1 cellular context compared by ENCODE assay signal in the genomic region with DNA sequence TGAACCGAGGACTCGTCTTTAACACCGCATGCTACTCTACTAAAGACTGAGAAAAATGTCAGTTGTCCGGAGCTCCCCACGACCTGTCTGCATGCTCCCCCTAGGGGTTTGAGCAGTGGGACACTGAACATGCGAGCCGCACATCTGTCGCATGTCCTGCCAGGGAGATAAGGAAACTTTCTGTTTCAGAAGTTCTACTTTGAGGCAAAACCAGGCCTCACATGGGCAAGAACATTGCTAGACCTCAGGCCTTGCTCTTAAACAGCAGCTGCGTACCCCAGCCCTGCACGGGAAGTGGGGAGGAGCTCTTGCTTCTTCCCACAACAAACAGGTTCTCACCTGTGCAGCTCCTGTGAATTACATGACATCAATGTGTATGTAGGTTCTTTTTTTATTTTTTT.
TF ChIP-seq lines count a peak whose summit lies in the region.

No MANE protein-coding gene starts in this region.

TF ChIP-seq in GM23338, 12 proteins besides CTCF, POLR2A, EP300 and RAD21 (continued from another document):
- no peak for TF ChIP-seq ZNF462 (CRISPR knock-in tag; IDR thresholded peaks at IDR 0.05)
- no peak for TF ChIP-seq POLR2AphosphoS5 (IDR thresholded peaks at IDR 0.05; ENCODE audit: low read depth)
- TF ChIP-seq ZNF114 (CRISPR knock-in tag; IDR thresholded peaks at IDR 0.05) = no peak
- no peak for TF ChIP-seq ETS1 (IDR thresholded peaks at IDR 0.05)
- no peak for TF ChIP-seq JUNB (IDR thresholded peaks at IDR 0.05; ENCODE audit: unreplicated experiment)
- TF ChIP-seq, protein P1, sequence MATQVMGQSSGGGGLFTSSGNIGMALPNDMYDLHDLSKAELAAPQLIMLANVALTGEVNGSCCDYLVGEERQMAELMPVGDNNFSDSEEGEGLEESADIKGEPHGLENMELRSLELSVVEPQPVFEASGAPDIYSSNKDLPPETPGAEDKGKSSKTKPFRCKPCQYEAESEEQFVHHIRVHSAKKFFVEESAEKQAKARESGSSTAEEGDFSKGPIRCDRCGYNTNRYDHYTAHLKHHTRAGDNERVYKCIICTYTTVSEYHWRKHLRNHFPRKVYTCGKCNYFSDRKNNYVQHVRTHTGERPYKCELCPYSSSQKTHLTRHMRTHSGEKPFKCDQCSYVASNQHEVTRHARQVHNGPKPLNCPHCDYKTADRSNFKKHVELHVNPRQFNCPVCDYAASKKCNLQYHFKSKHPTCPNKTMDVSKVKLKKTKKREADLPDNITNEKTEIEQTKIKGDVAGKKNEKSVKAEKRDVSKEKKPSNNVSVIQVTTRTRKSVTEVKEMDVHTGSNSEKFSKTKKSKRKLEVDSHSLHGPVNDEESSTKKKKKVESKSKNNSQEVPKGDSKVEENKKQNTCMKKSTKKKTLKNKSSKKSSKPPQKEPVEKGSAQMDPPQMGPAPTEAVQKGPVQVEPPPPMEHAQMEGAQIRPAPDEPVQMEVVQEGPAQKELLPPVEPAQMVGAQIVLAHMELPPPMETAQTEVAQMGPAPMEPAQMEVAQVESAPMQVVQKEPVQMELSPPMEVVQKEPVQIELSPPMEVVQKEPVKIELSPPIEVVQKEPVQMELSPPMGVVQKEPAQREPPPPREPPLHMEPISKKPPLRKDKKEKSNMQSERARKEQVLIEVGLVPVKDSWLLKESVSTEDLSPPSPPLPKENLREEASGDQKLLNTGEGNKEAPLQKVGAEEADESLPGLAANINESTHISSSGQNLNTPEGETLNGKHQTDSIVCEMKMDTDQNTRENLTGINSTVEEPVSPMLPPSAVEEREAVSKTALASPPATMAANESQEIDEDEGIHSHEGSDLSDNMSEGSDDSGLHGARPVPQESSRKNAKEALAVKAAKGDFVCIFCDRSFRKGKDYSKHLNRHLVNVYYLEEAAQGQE (IDR thresholded peaks at IDR 0.05; ENCODE audit: unreplicated experiment) = no peak
